8 cellular contexts compared by ENCODE assay signal in the genomic region with DNA sequence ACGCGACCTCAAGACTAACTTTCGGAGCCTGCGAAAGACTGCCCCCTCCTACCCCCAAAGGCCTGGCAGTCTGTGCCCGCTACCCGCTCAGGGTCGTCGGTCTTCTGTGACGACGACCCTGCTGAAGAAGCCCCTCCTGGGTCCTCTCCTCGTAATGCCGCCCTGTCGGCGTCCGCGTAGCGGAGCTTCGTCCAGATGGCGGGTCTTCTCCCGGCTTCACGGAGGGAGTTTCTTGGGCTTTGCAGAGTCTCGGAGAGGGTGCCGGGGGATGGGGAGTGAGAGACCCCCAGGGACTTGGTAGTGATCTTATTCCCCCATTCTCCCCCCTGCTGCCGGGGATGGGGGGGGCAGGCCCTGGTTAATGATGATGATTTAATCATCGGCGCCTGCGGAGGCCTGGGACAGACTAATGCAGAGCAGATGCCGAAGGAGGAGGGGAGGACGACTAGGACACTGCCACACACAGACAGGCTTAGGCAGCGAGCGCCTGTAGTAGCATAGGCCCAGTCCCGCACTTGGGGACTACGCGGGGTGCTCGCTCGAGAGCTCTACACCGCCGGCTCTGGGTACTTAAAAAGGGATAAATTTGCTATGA. TPM values are rescaled to one million over a fixed set of nuclear protein-coding genes. Genes with fewer than 3 reads are reported as not detected.
DNase-seq lines count a peak whose midpoint lies in the region; ATAC-seq and TF ChIP-seq lines count a peak whose summit lies in the region.

No MANE protein-coding gene starts in this region.

- ATAC-seq in GM21381 (IDR thresholded peaks at IDR 0.05; ENCODE audit: unreplicated experiment): peak; percentile 6
- no peak for ATAC-seq in activated CD8-positive, alpha-beta T cell treated with anti-CD3 and anti-CD28 coated beads, Interleukin-2, amount 10 ng/mL, durations not matched to agents 7 days and 5 days
- ATAC-seq in HG03095 (IDR thresholded peaks at IDR 0.05; ENCODE audit: unreplicated experiment): no peak

- H4K91ac ChIP-seq in trophoblast cell (ENCODE audit: low read depth, low read length): peak overlapping the region; percentile 90

- H3K36me3 Mint-ChIP-seq in activated CD8-positive, alpha-beta T cell treated with anti-CD3 and anti-CD28 coated beads, Interleukin-2, amount 10 ng/mL, durations not matched to agents 7 days and 5 days (ENCODE audit: low read depth): peaks cover 38% of the 10 kb centered on the region

- peak; percentile 36 for DNase-seq in COLO668 (lab: John Stamatoyannopoulos, UW; ENCODE audit: unreplicated experiment)
- peak; percentile 40 to 51 for DNase-seq in Kasumi-1 (lab: John Stamatoyannopoulos, UW)
- no peak for DNase-seq in activated CD8-positive, alpha-beta T cell treated with anti-CD3 and anti-CD28 coated beads, Interleukin-2, amount 10 ng/mL, durations not matched to agents 7 days and 5 days
- peak; percentile 78 to 90 for DNase-seq in foreskin fibroblast
- DNase-seq in trophoblast cell: peak in 1 of 2 donors; percentile 49
- DNase-seq in SKM-1 treated with dmso at 0.1 percent for 144 hours (lab: John Stamatoyannopoulos, UW; ENCODE audit: unreplicated experiment): no peak

- POLR2A ChIA-PET in activated CD8-positive, alpha-beta T cell treated with anti-CD3 and anti-CD28 coated beads, Interleukin-2, amount 10 ng/mL, durations not matched to agents 7 days and 5 days (lab: Charles Lee): interaction anchor here (1.1 to 3.3 kb wide), 4 partner anchors 18 to 77 kb away, joined by 3 to 17 read pairs (median 4); partner anchors contain the start of genes AUP1, DQX1 and HTRA2

- peak overlapping the region; percentile 91 to 97 for H3K4me3 ChIP-seq in foreskin fibroblast (ENCODE audit: low read depth in 1 of 2, low read length in 2 of 2)
- H3K4me3 ChIP-seq in trophoblast cell (ENCODE audit: low read depth, low read length): peak overlapping the region; percentile 70

- H3K27ac ChIP-seq in trophoblast cell (ENCODE audit: low read depth, low read length): no peak overlapping the region

- TF ChIP-seq CTCF in foreskin fibroblast (IDR thresholded peaks at IDR 0.05; ENCODE audit: low read depth, low read length): no peak

- peak overlapping the region; percentile 81 for H2AFZ ChIP-seq in trophoblast cell (ENCODE audit: insufficient read depth, low read length, poor library complexity)

- peak overlapping the region; percentile 35 for H3K4ac ChIP-seq in trophoblast cell (ENCODE audit: low read depth, low read length)

- peak overlapping the region; percentile 75 for H3K9ac ChIP-seq in trophoblast cell (ENCODE audit: low read length)

- peak overlapping the region; percentile 82 for H2BK120ac ChIP-seq in trophoblast cell (ENCODE audit: insufficient read depth, low read length, poor library complexity)

- peaks cover 15 to 19% of the 10 kb centered on the region in 2 experiments for H3K4me1 ChIP-seq in trophoblast cell (ENCODE audit: control insufficient read depth in 1 of 2, insufficient read depth in 2 of 2, low read length in 2 of 2)

- CTCF ChIA-PET in activated CD8-positive, alpha-beta T cell treated with anti-CD3 and anti-CD28 coated beads, Interleukin-2, amount 10 ng/mL, durations not matched to agents 7 days and 5 days (lab: Charles Lee): interaction anchor here (0.8 to 5.1 kb wide), 9 partner anchors 9 to 79 kb away, joined by 3 to 43 read pairs (median 5); partner anchors contain the start of genes AUP1 and HTRA2

- H3K18ac ChIP-seq in trophoblast cell (ENCODE audit: low read length): peak overlapping the region; percentile 56

- H3K79me1 ChIP-seq in trophoblast cell (ENCODE audit: low read length): peaks cover 20% of the 10 kb centered on the region

- H4K8ac ChIP-seq in trophoblast cell (ENCODE audit: low read depth, low read length): peak overlapping the region; percentile 93

- no peak overlapping the region for H3K23ac ChIP-seq in trophoblast cell (ENCODE audit: low read length)

- H4K12ac ChIP-seq in trophoblast cell (ENCODE audit: low read depth, low read length): peak overlapping the region; percentile 73

- peak overlapping the region; percentile 95 for H3K4me2 ChIP-seq in trophoblast cell (ENCODE audit: low read length)

- peak overlapping the region; percentile 100 for H3K4me3 Mint-ChIP-seq in activated CD8-positive, alpha-beta T cell treated with anti-CD3 and anti-CD28 coated beads, Interleukin-2, amount 10 ng/mL, durations not matched to agents 7 days and 5 days

- H3K27me3 Mint-ChIP-seq in activated CD8-positive, alpha-beta T cell treated with anti-CD3 and anti-CD28 coated beads, Interleukin-2, amount 10 ng/mL, durations not matched to agents 7 days and 5 days (ENCODE audit: low read depth): peaks cover 36% of the 10 kb centered on the region

- H3K27ac Mint-ChIP-seq in activated CD8-positive, alpha-beta T cell treated with anti-CD3 and anti-CD28 coated beads, Interleukin-2, amount 10 ng/mL, durations not matched to agents 7 days and 5 days: peak overlapping the region; percentile 100

- H2BK12ac ChIP-seq in trophoblast cell (ENCODE audit: low read length): no peak overlapping the region

- peak overlapping the region; percentile 25 for H2BK5ac ChIP-seq in trophoblast cell (ENCODE audit: low read depth, low read length, poor library complexity)

- WGBS in trophoblast cell (ENCODE audit: extremely low coverage, insufficient coverage, insufficient read length): no CpG with 5 or more reads among the region's 38 CpGs

- peaks cover 52% of the 10 kb centered on the region for H3K4me1 Mint-ChIP-seq in activated CD8-positive, alpha-beta T cell treated with anti-CD3 and anti-CD28 coated beads, Interleukin-2, amount 10 ng/mL, durations not matched to agents 7 days and 5 days (ENCODE audit: low read depth)

- H3K14ac ChIP-seq in trophoblast cell (ENCODE audit: low read length): peak overlapping the region; percentile 72

- peaks cover 34% of the 10 kb centered on the region for H3K27me3 ChIP-seq in trophoblast cell (ENCODE audit: insufficient read depth, low read length)

- no peaks in the 10 kb centered on the region for H3K9me3 Mint-ChIP-seq in activated CD8-positive, alpha-beta T cell treated with anti-CD3 and anti-CD28 coated beads, Interleukin-2, amount 10 ng/mL, durations not matched to agents 7 days and 5 days (ENCODE audit: insufficient read depth)

- peaks cover 2% of the 10 kb centered on the region for H3K9me3 ChIP-seq in trophoblast cell (ENCODE audit: insufficient read depth, low read depth, low read length)

- H2AK5ac ChIP-seq in trophoblast cell (ENCODE audit: low read length): peak overlapping the region; percentile 7

- H3K79me2 ChIP-seq in trophoblast cell (ENCODE audit: control insufficient read depth, insufficient read depth, low read length, poor library complexity): peaks cover 12% of the 10 kb centered on the region

- peaks cover 8 to 11% of the 10 kb centered on the region in 2 experiments for H3K36me3 ChIP-seq in trophoblast cell (ENCODE audit: control insufficient read depth in 1 of 2, insufficient read depth in 2 of 2, low read length in 2 of 2)

RNA-seq across cellular contexts. Expression of gene PCGF1, which starts 0.5 kb away (rescaled TPM):
- total RNA-seq in activated CD8-positive, alpha-beta T cell treated with anti-CD3 and anti-CD28 coated beads, Interleukin-2, amount 10 ng/mL, durations not matched to agents 7 days and 5 days: 10 to 100 TPM; 20.3 to 28.5 TPM
- 11.2 and 11.5 TPM in 2 replicates for polyA plus RNA-seq in trophoblast cell (2013)

RNA-seq across cellular contexts. Expression of gene TLX2, which starts 6.2 kb away (rescaled TPM):
- total RNA-seq in activated CD8-positive, alpha-beta T cell treated with anti-CD3 and anti-CD28 coated beads, Interleukin-2, amount 10 ng/mL, durations not matched to agents 7 days and 5 days: under 1 TPM; 0.34 to 0.44 TPM
- polyA plus RNA-seq in trophoblast cell (2013): not detected in 2 replicates

RNA-seq across cellular contexts. Expression of gene LBX2, which starts 8.6 kb away (rescaled TPM):
- total RNA-seq in activated CD8-positive, alpha-beta T cell treated with anti-CD3 and anti-CD28 coated beads, Interleukin-2, amount 10 ng/mL, durations not matched to agents 7 days and 5 days: under 1 TPM; 0.32 to 0.68 TPM
- 0.58 and 0.68 TPM in 2 replicates for polyA plus RNA-seq in trophoblast cell (2013)

RNA-seq across cellular contexts. Expression of gene DQX1, which starts 18.0 kb away (rescaled TPM):
- under 1 TPM; 0.18 TPM for total RNA-seq in activated CD8-positive, alpha-beta T cell treated with anti-CD3 and anti-CD28 coated beads, Interleukin-2, amount 10 ng/mL, durations not matched to agents 7 days and 5 days
- 0.68 and 0.85 TPM in 2 replicates for polyA plus RNA-seq in trophoblast cell (2013)

RNA-seq across cellular contexts. Expression of gene AUP1, which starts 21.5 kb away (rescaled TPM):
- total RNA-seq in activated CD8-positive, alpha-beta T cell treated with anti-CD3 and anti-CD28 coated beads, Interleukin-2, amount 10 ng/mL, durations not matched to agents 7 days and 5 days: 100 to 1,000 TPM; 119 to 123 TPM
- polyA plus RNA-seq in trophoblast cell (2013): 103 and 107 TPM in 2 replicates

Comparison
In these comparisons a context has a peak if more than half of its experiments do, and no peak if none do; other contexts are left out.
1. DNase-seq: peak in COLO668 (single experiment), Kasumi-1 (2 of 2) and foreskin fibroblast (2 of 2); none in activated CD8-positive, alpha-beta T cell treated with anti-CD3 and anti-CD28 coated beads, Interleukin-2, amount 10 ng/mL, durations not matched to agents 7 days and 5 days (single experiment) and SKM-1 treated with dmso at 0.1 percent for 144 hours (single experiment).